ENCODE assay signal across 22 cellular contexts in genomic region chr9:74236857-74237256, GRCh38.
DNase-seq lines count a peak whose midpoint lies in the region; ATAC-seq, FAIRE-seq and TF ChIP-seq lines count a peak whose summit lies in the region.
"Had no signal": no experiment of that assay in that cellular context is flagged by ENCODE, and none has a peak within 500 bp of the region (broad histone marks: within the 10 kb centered on the region; RNA-seq: fewer than 3 reads in every experiment).

No MANE protein-coding gene starts in this region.

- CTCF ChIA-PET in HepG2 (lab: Yijun Ruan, JAX; ENCODE audit: low intra/inter-chr PET ratio, low total read pairs), result no interaction called here
- CTCF ChIA-PET in IMR-90 (lab: Yijun Ruan, JAX), result no interaction called here

- no peak overlapping the region for H2AK9ac ChIP-seq in IMR-90 (replicated peaks; ENCODE audit: low read depth, low read length, poor library complexity)

- H3K18ac ChIP-seq in IMR-90 (ENCODE audit: low read depth, low read length), result no peak overlapping the region

- H3K14ac ChIP-seq in IMR-90 (replicated peaks; ENCODE audit: low read depth, low read length), result no peak overlapping the region

- no TSS peak for BruUV-seq in HepG2 (replicated peaks; lab: Mats Ljungman, UMichigan)
- BruUV-seq in IMR-90 (replicated peaks; lab: Mats Ljungman, UMichigan), result no TSS peak

- ATAC-seq in HepG2 (no peak), right lobe of liver (no peak), IMR-90 (ENCODE audit: low read depth) (no peak)

- no peak overlapping the region for H4K8ac ChIP-seq in IMR-90 (ENCODE audit: low read depth in 2 of 2, low read length in 2 of 2)

- H3K27me3 ChIP-seq in HepG2 (ENCODE audit: control insufficient read depth in 1 of 2, insufficient read depth in 2 of 2, low read length in 2 of 2), result no peaks in the 10 kb centered on the region
- H3K27me3 ChIP-seq in right lobe of liver, result no peaks in the 10 kb centered on the region
- no peaks in the 10 kb centered on the region for H3K27me3 ChIP-seq in IMR-90 (ENCODE audit: control insufficient read depth, insufficient read depth, low read length)
- H3K27me3 ChIP-seq in MM.1S (replicated peaks; ENCODE audit: insufficient read depth, low read length), result no peaks in the 10 kb centered on the region
- H3K27me3 ChIP-seq in vagina, result no peaks in the 10 kb centered on the region
- H3K27me3 ChIP-seq: BE2C, BLaER1 had no signal

- FAIRE-seq in HepG2 (lab: Jason Lieb, UNC), result no peak
- FAIRE-seq: G401.6, GM12891, GM19239 had no signal

- H3K4me1 ChIP-seq in HepG2 (ENCODE audit: insufficient read depth, low read length) (no peaks in the 10 kb centered on the region), right lobe of liver (no peaks in the 10 kb centered on the region), IMR-90 (ENCODE audit: control insufficient read depth, insufficient read depth, low read length) (no peaks in the 10 kb centered on the region), MM.1S (ENCODE audit: low read length) (0 out of 2 replicates have a peak, but pooled peaks cover 7% of the 10 kb centered on the region), vagina (no peaks in the 10 kb centered on the region)
- H3K4me1 ChIP-seq: BE2C, BLaER1 had no signal

- intact Hi-C loops in HepG2 (cut with micrococcal nuclease; ENCODE audit: unreplicated experiment) (no loop called here), right lobe of liver (cut with DNase I) (no loop called here), IMR-90 (cut with micrococcal nuclease) (no loop called here), vagina (cut with DNase I) (no loop called here)

- H3K9me2 ChIP-seq in MM.1S (replicated peaks; ENCODE audit: insufficient read depth, low read length), result no peaks in the 10 kb centered on the region

- H4K91ac ChIP-seq in IMR-90 (ENCODE audit: insufficient read depth, low read depth, low read length), result no peak overlapping the region

- H2AFZ ChIP-seq in HepG2 (ENCODE audit: low read length), result no peak overlapping the region
- H2AFZ ChIP-seq in IMR-90 (replicated peaks; ENCODE audit: low read length, poor library complexity), result no peak overlapping the region
- H2AFZ ChIP-seq in MM.1S (ENCODE audit: low read length), result no peak overlapping the region

- TF ChIP-seq POLR2A in HepG2 (IDR thresholded peaks at IDR 0.05; ENCODE audit: insufficient read depth in 1 of 2, low read depth in 2 of 2, low read length in 2 of 2), result no peak
- TF ChIP-seq POLR2A in right lobe of liver (IDR thresholded peaks at IDR 0.05), result no peak
- TF ChIP-seq POLR2A in IMR-90 (IDR thresholded peaks at IDR 0.05; ENCODE audit: low read depth, low read length), result no peak
- TF ChIP-seq POLR2A in vagina (IDR thresholded peaks at IDR 0.05), result no peak

- H3K9ac ChIP-seq in HepG2 (ENCODE audit: insufficient read depth, low read depth, low read length), result no peak overlapping the region
- no peak overlapping the region for H3K9ac ChIP-seq in IMR-90 (ENCODE audit: low read depth, low read length)
- no peak overlapping the region for H3K9ac ChIP-seq in MM.1S (ENCODE audit: low read length)
- H3K9ac ChIP-seq: BLaER1 had no signal

- H2BK120ac ChIP-seq in IMR-90 (ENCODE audit: low read depth, low read length), result no peak overlapping the region

- H2AK5ac ChIP-seq in IMR-90 (ENCODE audit: low read depth, low read length), result no peak overlapping the region

- no peak overlapping the region for H3K56ac ChIP-seq in IMR-90 (ENCODE audit: extremely low read depth, insufficient read depth, low read length)

- TF ChIP-seq CTCF in HepG2 (CRISPR knock-in tag; IDR thresholded peaks at IDR 0.05), result no peak
- no peak for TF ChIP-seq CTCF in right lobe of liver (IDR thresholded peaks at IDR 0.05)
- TF ChIP-seq CTCF in IMR-90 (conservative IDR thresholded peaks at IDR 0.05; ENCODE audit: low read depth, low read length), result no peak
- TF ChIP-seq CTCF in MM.1S (IDR thresholded peaks at IDR 0.05; ENCODE audit: low read length), result no peak
- TF ChIP-seq CTCF in vagina (IDR thresholded peaks at IDR 0.05), result no peak

- POLR2A ChIA-PET in HepG2 (lab: Yijun Ruan, JAX) (no interaction called here), IMR-90 (lab: Charles Lee; ENCODE audit: unreplicated experiment) (no interaction called here)

- TF ChIP-seq RAD21 in HepG2 (CRISPR knock-in tag; IDR thresholded peaks at IDR 0.05) (no peak), IMR-90 (IDR thresholded peaks at IDR 0.05; ENCODE audit: low read length) (no peak)

- DNase-seq in HepG2 (ENCODE audit: low spot score) (no peak), right lobe of liver (no peak), IMR-90 (no peak), MM.1S (no peak), vagina (ENCODE audit: extremely low spot score in 2 of 2) (no peak)
- DNase-seq: ACHN; BE2C; C1 segment of cervical spinal cord; CD4-positive, alpha-beta memory T cell; CD4-positive, CD25-positive, alpha-beta regulatory T cell; CD8-positive, alpha-beta memory T cell; COR-L47; DMS 273 treated with DMSO at 0.1 percent for 48 hours; DMS153; DMS53; DMS79; GF-D8 had no signal

- H3K9me3 ChIP-seq in HepG2 (ENCODE audit: low read length), result peaks cover 57% of the 10 kb centered on the region
- no peaks in the 10 kb centered on the region for H3K9me3 ChIP-seq in right lobe of liver
- peaks cover 2% of the 10 kb centered on the region; the same call in 1 of the 2 replicates for H3K9me3 ChIP-seq in IMR-90 (ENCODE audit: control insufficient read depth, insufficient read depth, low read length)
- H3K9me3 ChIP-seq in MM.1S (replicated peaks; ENCODE audit: insufficient read depth, low read length), result 0 out of 2 replicates have a peak, but pooled peaks cover 3% of the 10 kb centered on the region
- no peaks in the 10 kb centered on the region for H3K9me3 ChIP-seq in vagina
- H3K9me3 ChIP-seq: BE2C had no signal

- H3K36me3 ChIP-seq in HepG2 (replicated peaks in 1 of 2; ENCODE audit: control insufficient read depth in 1 of 2, insufficient read depth in 2 of 2, low read length in 2 of 2), result no peaks in the 10 kb centered on the region
- no peaks in the 10 kb centered on the region for H3K36me3 ChIP-seq in right lobe of liver
- H3K36me3 ChIP-seq in IMR-90 (ENCODE audit: control insufficient read depth, insufficient read depth, low read length), result no peaks in the 10 kb centered on the region
- H3K36me3 ChIP-seq in MM.1S (replicated peaks; ENCODE audit: insufficient read depth, low read length), result no peaks in the 10 kb centered on the region
- no peaks in the 10 kb centered on the region for H3K36me3 ChIP-seq in vagina
- H3K36me3 ChIP-seq: BE2C had no signal

- WGBS in HepG2 (ENCODE audit: low lambda C conversion rate), result 2% methylated on average over 2 of the region's 2 CpGs
- WGBS in right lobe of liver (ENCODE audit: insufficient coverage, low coverage, low lambda C conversion rate, missing lambda C conversion rate), result 23% methylated on average over 2 of the region's 2 CpGs
- WGBS in IMR-90 (ENCODE audit: extremely low coverage in 2 of 2, insufficient read length in 1 of 2), 2 experiments, result no CpG with 5 or more reads among the region's 2 CpGs

- H2BK5ac ChIP-seq in IMR-90 (ENCODE audit: low read depth, low read length, poor library complexity, severe bottlenecking), result no peak overlapping the region

- TF ChIP-seq EP300 in HepG2 (IDR thresholded peaks at IDR 0.05; ENCODE audit: low read depth in 2 of 2, low read length in 2 of 2) (no peak), HepG2 (CRISPR knock-in tag; IDR thresholded peaks at IDR 0.05; ENCODE audit: borderline replicate concordance) (no peak)

- dilution Hi-C loops in IMR-90 (cut with HindIII; ENCODE audit: low sequenced_read_pairs, unreplicated experiment), result no loop called here

- H3K4ac ChIP-seq in IMR-90 (ENCODE audit: low read depth, low read length), result no peak overlapping the region

- H4K5ac ChIP-seq in IMR-90 (ENCODE audit: low read depth, low read length), result no peak overlapping the region

- H3K4me3 ChIP-seq in HepG2 (replicated peaks in 1 of 3; ENCODE audit: insufficient read depth in 1 of 3, low read depth in 2 of 3, low read length in 3 of 3), result no peak overlapping the region
- no peak overlapping the region for H3K4me3 ChIP-seq in right lobe of liver
- no peak overlapping the region for H3K4me3 ChIP-seq in IMR-90 (ENCODE audit: insufficient read depth, low read depth, low read length)
- no peak overlapping the region for H3K4me3 ChIP-seq in MM.1S (ENCODE audit: low read length)
- H3K4me3 ChIP-seq in vagina, result no peak overlapping the region
- H3K4me3 ChIP-seq: BLaER1 had no signal

- H3K4me2 ChIP-seq in HepG2 (ENCODE audit: low read depth, low read length) (no peak overlapping the region), IMR-90 (ENCODE audit: low read depth, low read length) (no peak overlapping the region), MM.1S (ENCODE audit: low read depth, low read length) (no peak overlapping the region)
- H3K4me2 ChIP-seq: BLaER1 had no signal

- no peaks in the 10 kb centered on the region for H4K20me1 ChIP-seq in HepG2 (ENCODE audit: insufficient read depth, low read length)
- H4K20me1 ChIP-seq in IMR-90 (ENCODE audit: insufficient read depth, low read length), result no peaks in the 10 kb centered on the region
- H4K20me1 ChIP-seq in MM.1S (ENCODE audit: insufficient read depth, low read length), result no peaks in the 10 kb centered on the region
- H4K20me1 ChIP-seq: BLaER1 had no signal

- no peak overlapping the region for H3K23ac ChIP-seq in IMR-90 (ENCODE audit: low read depth, low read length)

- H3K9me1 ChIP-seq in IMR-90 (ENCODE audit: insufficient read depth, low read length), result no peaks in the 10 kb centered on the region

- no peaks in the 10 kb centered on the region for H3K79me1 ChIP-seq in IMR-90 (ENCODE audit: low read depth in 1 of 2, low read length in 2 of 2)

- in situ Hi-C loops in HepG2 (cut with HindIII; ENCODE audit: extremely low pct_ligation_motif_present, low pct_unique_long_range_greater_than_20kb) (no loop called here), IMR-90 (cut with MboI; ENCODE audit: low sequenced_read_pairs) (no loop called here)

- H2BK20ac ChIP-seq in IMR-90 (ENCODE audit: low read depth, low read length), result no peak overlapping the region

- no peaks in the 10 kb centered on the region for H3K79me2 ChIP-seq in HepG2 (ENCODE audit: insufficient read depth, low read length)
- H3K79me2 ChIP-seq in MM.1S (ENCODE audit: low read length), result no peaks in the 10 kb centered on the region

- H2BK15ac ChIP-seq in IMR-90 (ENCODE audit: low read depth, low read length), result no peak overlapping the region

- H3F3A ChIP-seq in MM.1S (ENCODE audit: insufficient read depth, low read length), result no peaks in the 10 kb centered on the region

- H3K27ac ChIP-seq in HepG2 (ENCODE audit: extremely low read length, insufficient read depth, low read length), result no peak overlapping the region
- no peak overlapping the region for H3K27ac ChIP-seq in right lobe of liver
- H3K27ac ChIP-seq in IMR-90 (ENCODE audit: insufficient read depth, low read length), result no peak overlapping the region
- H3K27ac ChIP-seq in MM.1S (ENCODE audit: low read length), result no peak overlapping the region
- no peak overlapping the region for H3K27ac ChIP-seq in vagina
- H3K27ac ChIP-seq: 22Rv1, BLaER1 had no signal

TF ChIP-seq in HepG2, 621 proteins besides CTCF, POLR2A, EP300 and RAD21 (continues in another document):
- TF ChIP-seq GPN1 (CRISPR knock-in tag; IDR thresholded peaks at IDR 0.05; ENCODE audit: borderline replicate concordance), result no peak

TF ChIP-seq in IMR-90, 13 proteins besides CTCF, POLR2A, EP300 and RAD21:
- TF ChIP-seq MAFK (IDR thresholded peaks at IDR 0.05; ENCODE audit: low read depth, low read length), result peak; percentile 55
- no peak for TF ChIP-seq SMC3 (IDR thresholded peaks at IDR 0.05; ENCODE audit: low read depth, low read length)
